18 cellular contexts compared by ENCODE assay signal in the genomic region with DNA sequence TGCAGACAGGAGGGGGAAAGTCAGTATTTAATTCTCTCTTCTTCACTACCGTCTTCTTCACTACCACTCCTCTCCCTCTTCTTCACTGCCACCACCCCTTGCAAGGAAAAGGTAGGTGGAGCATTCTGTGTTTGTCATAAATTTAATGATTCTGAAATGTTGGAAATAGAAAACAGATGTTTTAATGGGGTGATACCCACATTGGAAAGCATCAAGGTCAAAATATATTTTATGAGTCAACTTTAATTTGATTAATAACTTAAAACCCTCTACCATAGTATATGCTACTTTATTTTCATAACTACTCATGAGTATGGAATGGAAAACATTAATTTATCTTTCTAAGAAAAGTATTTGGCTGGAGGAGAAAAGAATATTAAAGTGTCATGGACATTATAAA.
DNase-seq lines count a peak whose midpoint lies in the region; ATAC-seq, FAIRE-seq and TF ChIP-seq lines count a peak whose summit lies in the region.
"Had no signal": no experiment of that assay in that cellular context is flagged by ENCODE, and none has a peak within 500 bp of the region (broad histone marks: within the 10 kb centered on the region; RNA-seq: fewer than 3 reads in every experiment).

No MANE protein-coding gene starts in this region.

- no peak overlapping the region for H3K4me3 Mint-ChIP-seq in stimulated activated naive CD8-positive, alpha-beta T cell treated with anti-CD3 and anti-CD28 coated beads, Interleukin-15, Interleukin-2, amounts not matched to agents 100 ng/mL and 50 ng/mL, for 24 hours
- no peak overlapping the region for H3K4me3 Mint-ChIP-seq in neural crest cell
- H3K4me3 Mint-ChIP-seq in CD4-positive, alpha-beta T cell, result no peak overlapping the region
- H3K4me3 Mint-ChIP-seq: activated CD4-positive, alpha-beta memory T cell treated with anti-CD3 and anti-CD28 coated beads for 36 hours; CD8-positive, alpha-beta T cell; natural killer cell had no signal

- H3K36me3 Mint-ChIP-seq in stimulated activated naive CD8-positive, alpha-beta T cell treated with anti-CD3 and anti-CD28 coated beads, Interleukin-15, Interleukin-2, amounts not matched to agents 100 ng/mL and 50 ng/mL, for 24 hours (ENCODE audit: low read depth), result peaks cover 19% of the 10 kb centered on the region
- peaks cover 7% of the 10 kb centered on the region for H3K36me3 Mint-ChIP-seq in neural crest cell (ENCODE audit: low read depth)
- H3K36me3 Mint-ChIP-seq in CD4-positive, alpha-beta T cell (ENCODE audit: low read depth), result peaks cover 7% of the 10 kb centered on the region
- H3K36me3 Mint-ChIP-seq: natural killer cell had no signal

- no peak for DNase-seq in stimulated activated naive CD8-positive, alpha-beta T cell treated with anti-CD3 and anti-CD28 coated beads, Interleukin-15, Interleukin-2, amounts not matched to agents 100 U/mL and 50 U/mL, for 24 hours
- no peak for DNase-seq in neural crest cell (ENCODE audit: low read depth, low spot score)
- DNase-seq in CD4-positive, alpha-beta T cell, result no peak
- DNase-seq: 8988T; activated CD4-positive, alpha-beta memory T cell treated with anti-CD3 and anti-CD28 coated beads for 36 hours; activated T-cell treated with anti-CD3 and anti-CD28 coated beads, Interleukin-2, amount 50 U/mL, for 48 hours; CD8-positive, alpha-beta T cell; DND-41; left ventricle myocardium inferior; natural killer cell; NCI-H146; SJCRH30; stimulated activated CD4-positive, alpha-beta T cell treated with anti-CD3 and anti-CD28 coated beads, Interleukin-1b, Interleukin-23, amount 100 ng/mL, for 48 hours had no signal

- H3K27me3 ChIP-seq in CD4-positive, alpha-beta T cell (ENCODE audit: control insufficient read depth, insufficient read depth, low read length), result no peaks in the 10 kb centered on the region
- H3K27me3 ChIP-seq: SJCRH30 had no signal

- peak; percentile 100 for FAIRE-seq in endometrium (lab: Jason Lieb, UNC)

- TF ChIP-seq CTCF in neural crest cell (conservative IDR thresholded peaks at IDR 0.05), result no peak
- TF ChIP-seq CTCF in CD4-positive, alpha-beta T cell (IDR thresholded peaks at IDR 0.05), result no peak

- H3K27ac Mint-ChIP-seq in stimulated activated naive CD8-positive, alpha-beta T cell treated with anti-CD3 and anti-CD28 coated beads, Interleukin-15, Interleukin-2, amounts not matched to agents 100 ng/mL and 50 ng/mL, for 24 hours, result peak overlapping the region; percentile 6
- H3K27ac Mint-ChIP-seq in neural crest cell (ENCODE audit: unreplicated experiment), result peak overlapping the region; percentile 29
- no peak overlapping the region for H3K27ac Mint-ChIP-seq in CD4-positive, alpha-beta T cell
- H3K27ac Mint-ChIP-seq: activated CD4-positive, alpha-beta memory T cell treated with anti-CD3 and anti-CD28 coated beads for 36 hours; CD8-positive, alpha-beta T cell; natural killer cell had no signal

- intact Hi-C loops in CD4-positive, alpha-beta T cell (cut with DNase I, micrococcal nuclease), result no loop called here

- CTCF ChIA-PET in CD4-positive, alpha-beta T cell (lab: Charles Lee), result no interaction called here

- no peaks in the 10 kb centered on the region for H3K27me3 Mint-ChIP-seq in stimulated activated naive CD8-positive, alpha-beta T cell treated with anti-CD3 and anti-CD28 coated beads, Interleukin-15, Interleukin-2, amounts not matched to agents 100 ng/mL and 50 ng/mL, for 24 hours
- no peaks in the 10 kb centered on the region for H3K27me3 Mint-ChIP-seq in neural crest cell (ENCODE audit: low read depth)
- no peaks in the 10 kb centered on the region for H3K27me3 Mint-ChIP-seq in CD4-positive, alpha-beta T cell
- H3K27me3 Mint-ChIP-seq: activated CD4-positive, alpha-beta memory T cell treated with anti-CD3 and anti-CD28 coated beads for 36 hours had no signal

- H3K4me1 Mint-ChIP-seq in stimulated activated naive CD8-positive, alpha-beta T cell treated with anti-CD3 and anti-CD28 coated beads, Interleukin-15, Interleukin-2, amounts not matched to agents 100 ng/mL and 50 ng/mL, for 24 hours (ENCODE audit: low read depth), result peaks cover 22% of the 10 kb centered on the region
- H3K4me1 Mint-ChIP-seq in neural crest cell, result peaks cover 6% of the 10 kb centered on the region
- peaks cover 16% of the 10 kb centered on the region for H3K4me1 Mint-ChIP-seq in CD4-positive, alpha-beta T cell (ENCODE audit: low read depth)

- no peaks in the 10 kb centered on the region for H3K9me3 ChIP-seq in CD4-positive, alpha-beta T cell (ENCODE audit: control insufficient read depth, low read length)

- H3K9me3 Mint-ChIP-seq in stimulated activated naive CD8-positive, alpha-beta T cell treated with anti-CD3 and anti-CD28 coated beads, Interleukin-15, Interleukin-2, amounts not matched to agents 100 ng/mL and 50 ng/mL, for 24 hours, result no peaks in the 10 kb centered on the region
- H3K9me3 Mint-ChIP-seq in neural crest cell, result no peaks in the 10 kb centered on the region
- H3K9me3 Mint-ChIP-seq in CD4-positive, alpha-beta T cell, result no peaks in the 10 kb centered on the region
- H3K9me3 Mint-ChIP-seq: activated CD4-positive, alpha-beta memory T cell treated with anti-CD3 and anti-CD28 coated beads for 36 hours; CD8-positive, alpha-beta T cell; natural killer cell had no signal

- POLR2A ChIA-PET in CD4-positive, alpha-beta T cell (lab: Charles Lee), result no interaction called here

- ATAC-seq in stimulated activated naive CD8-positive, alpha-beta T cell treated with anti-CD3 and anti-CD28 coated beads, Interleukin-15, Interleukin-2, amounts not matched to agents 100 U/mL and 50 U/mL, for 24 hours, result no peak
- ATAC-seq in GM21786 (IDR thresholded peaks at IDR 0.05; ENCODE audit: unreplicated experiment) (no peak), GM21515 (IDR thresholded peaks at IDR 0.05; ENCODE audit: unreplicated experiment) (no peak), HG02623 (IDR thresholded peaks at IDR 0.05; ENCODE audit: unreplicated experiment) (no peak)
- no peak for ATAC-seq in CD4-positive, alpha-beta T cell (ENCODE audit: poor library complexity)
- ATAC-seq: CD8-positive, alpha-beta T cell; natural killer cell had no signal

- H3K27ac ChIP-seq in CD4-positive, alpha-beta T cell (ENCODE audit: low read depth, low read length), result no peak overlapping the region
- H3K27ac ChIP-seq: left ventricle myocardium inferior, SJCRH30 had no signal
